In the genomic region with DNA sequence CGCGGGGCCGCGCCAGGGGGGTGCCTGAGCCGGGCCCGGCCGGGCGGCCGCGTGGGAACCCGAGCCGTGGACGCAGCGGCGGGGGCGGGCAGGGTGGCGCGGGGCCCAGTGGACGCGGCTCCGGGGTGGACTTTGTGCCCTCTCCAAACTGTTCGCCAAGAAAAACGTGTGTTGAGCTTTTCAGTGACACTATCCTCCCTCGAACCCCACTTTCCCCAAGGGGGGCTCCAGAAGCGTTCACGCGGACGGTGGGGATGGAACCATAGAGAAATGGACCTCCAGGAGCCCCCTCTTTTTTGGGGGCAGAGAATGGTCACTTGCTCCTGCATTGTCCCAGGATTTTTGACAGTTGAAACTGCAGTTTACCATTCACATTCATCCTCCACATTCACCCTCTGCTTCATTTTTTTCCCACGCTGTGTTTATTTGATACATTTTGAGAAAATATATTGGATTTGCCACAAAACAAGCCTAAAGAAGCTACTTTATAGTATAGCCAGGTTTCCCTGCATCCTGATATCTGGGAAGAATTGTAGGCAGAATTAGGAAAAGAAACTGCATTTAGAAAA, we compare ENCODE assay signal across 8 cellular contexts. TPM values are rescaled to one million over a fixed set of nuclear protein-coding genes. Genes with fewer than 3 reads are reported as not detected.
A peak's percentile ranks its signal among the peaks of the same experiment; 100 is the strongest.
DNase-seq lines count a peak whose midpoint lies in the region; ATAC-seq and TF ChIP-seq lines count a peak whose summit lies in the region.

No MANE protein-coding gene starts in this region.

- H3K9me3 ChIP-seq in PC-9 (ENCODE audit: insufficient read depth, low read depth) = peaks cover under 1% of the 10 kb centered on the region; the same call in 1 of the 2 replicates

- TF ChIP-seq CTCF in PC-9 (conservative IDR thresholded peaks at IDR 0.05) (no peak), epithelial cell of proximal tubule (conservative IDR thresholded peaks at IDR 0.05; ENCODE audit: low read depth, low read length) (no peak), progenitor cell of endocrine pancreas (IDR thresholded peaks at IDR 0.05; ENCODE audit: unreplicated experiment) (no peak)

- TF ChIP-seq POLR2A in GM10847 (IDR thresholded peaks at IDR 0.05; ENCODE audit: extremely low read depth, insufficient read length) = peak; percentile 10

- no peaks in the 10 kb centered on the region; the same call in 1 of the 2 replicates for H3K36me3 ChIP-seq in PC-9 (ENCODE audit: low read depth)

- peaks cover 23% of the 10 kb centered on the region for H3K79me2 ChIP-seq in PC-9 (ENCODE audit: low read depth)

- POLR2A ChIA-PET in PC-9 (lab: Charles Lee; ENCODE audit: unreplicated experiment) = interaction anchor here (0.8 kb wide), 1 partner anchor 125 kb away, joined by 11 read pairs; no protein-coding TSS in a partner anchor

- no peak for DNase-seq in PC-9
- no peak for DNase-seq in epithelial cell of proximal tubule (ENCODE audit: low read depth)
- no peak for DNase-seq in progenitor cell of endocrine pancreas (ENCODE audit: low spot score, unreplicated experiment)
- DNase-seq in NCI-H2171 (lab: John Stamatoyannopoulos, UW) = no peak
- DNase-seq in H4 (ENCODE audit: low spot score) = no peak
- no peak for DNase-seq in COLO668 (lab: John Stamatoyannopoulos, UW; ENCODE audit: unreplicated experiment)

- H3K4me1 ChIP-seq in PC-9 (replicated peaks; ENCODE audit: insufficient read depth) = peaks cover 37% of the 10 kb centered on the region

- peak overlapping the region; percentile 90 for H3K4me2 ChIP-seq in PC-9

- H3K27me3 ChIP-seq in PC-9 (ENCODE audit: insufficient read depth, low read depth) = no peaks in the 10 kb centered on the region

- peak overlapping the region; percentile 82 for H2AFZ ChIP-seq in PC-9

- intact Hi-C loops in PC-9 (cut with micrococcal nuclease; ENCODE audit: unreplicated experiment) = loop anchor here (2.0 to 5.0 kb wide), 3 partner anchors 87 to 308 kb away; no protein-coding TSS in a partner anchor

- H3K9me3 Mint-ChIP-seq in progenitor cell of endocrine pancreas (ENCODE audit: low read depth) = no peaks in the 10 kb centered on the region

- H3K4me3 ChIP-seq in PC-9 (peak overlapping the region; percentile 87), epithelial cell of proximal tubule (ENCODE audit: low read depth, low read length) (peak overlapping the region; percentile 60)

- H4K20me1 ChIP-seq in PC-9 (ENCODE audit: insufficient read depth) = no peaks in the 10 kb centered on the region

- no peak for ATAC-seq in HG03196 (IDR thresholded peaks at IDR 0.05; ENCODE audit: unreplicated experiment)

- no peaks in the 10 kb centered on the region for H3K36me3 Mint-ChIP-seq in progenitor cell of endocrine pancreas (ENCODE audit: insufficient read depth)

- H3K27ac ChIP-seq in PC-9 = peak overlapping the region; percentile 96

- H3K4me3 Mint-ChIP-seq in progenitor cell of endocrine pancreas (ENCODE audit: low read depth) = peak overlapping the region; percentile 86

- peak overlapping the region; percentile 45 for H3K27ac Mint-ChIP-seq in progenitor cell of endocrine pancreas

- H3K4me1 Mint-ChIP-seq in progenitor cell of endocrine pancreas (ENCODE audit: low read depth) = peaks cover 27% of the 10 kb centered on the region

- CTCF ChIA-PET in PC-9 (lab: Charles Lee) = no interaction called here

- no peaks in the 10 kb centered on the region for H3K9me2 ChIP-seq in PC-9 (ENCODE audit: insufficient read depth)

- peaks cover 39% of the 10 kb centered on the region for H3F3A ChIP-seq in PC-9 (ENCODE audit: insufficient read depth, low read depth)

- no peaks in the 10 kb centered on the region for H3K27me3 Mint-ChIP-seq in progenitor cell of endocrine pancreas

- BruUV-seq in PC-9 (replicated peaks; lab: Mats Ljungman, UMichigan) = TSS peak; percentile 16

RNA-seq across cellular contexts. Expression of a gene that starts 2.8 kb away (rescaled TPM):
- 24.2 and 32.6 TPM in 2 replicates for total RNA-seq in PC-9 (2021)
- 5.9 and 14.2 TPM in 2 replicates for total RNA-seq in epithelial cell of proximal tubule
- total RNA-seq in progenitor cell of endocrine pancreas = 29.8 and 35.7 TPM in 2 replicates
- 7.2 and 8.6 TPM in 2 replicates for total RNA-seq in H4 (2014; rRNA removed; shearing (Covaris generic))
